In the genomic region with DNA sequence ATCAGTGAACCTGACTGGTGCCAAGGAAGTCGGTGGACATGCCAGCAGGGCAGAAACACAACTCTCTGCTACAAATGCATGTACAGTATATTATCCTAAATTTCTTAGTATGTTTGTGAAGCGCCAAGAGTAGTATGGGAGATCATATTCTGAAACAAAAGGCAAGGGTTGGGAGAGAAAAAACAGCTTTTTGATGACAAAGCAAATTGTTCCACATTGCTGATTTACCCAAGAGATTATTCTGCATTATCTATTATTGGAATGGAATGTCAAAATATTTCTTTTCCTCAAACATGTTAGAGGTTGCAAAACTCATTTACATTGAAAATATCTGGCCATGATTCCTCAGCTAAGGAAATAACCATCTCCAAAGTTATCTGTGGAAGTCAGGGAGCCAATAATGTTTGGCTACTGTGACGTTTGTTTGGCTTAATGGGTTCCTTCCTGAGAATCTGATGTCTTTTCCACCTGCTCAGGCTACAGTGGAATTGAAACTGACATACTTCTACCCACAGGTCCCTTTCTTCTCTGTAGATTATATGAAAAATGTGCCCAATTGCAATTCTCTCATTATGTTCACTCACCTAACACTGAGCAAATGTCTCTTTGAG, we compare ENCODE assay signal across 29 cellular contexts.
"Had no signal": no experiment of that assay in that cellular context is flagged by ENCODE, and none has a peak within 500 bp of the region (broad histone marks: within the 10 kb centered on the region; RNA-seq: fewer than 3 reads in every experiment).

No MANE protein-coding gene starts in this region.

- H3K27ac Mint-ChIP-seq: activated naive CD4-positive, alpha-beta T cell treated with anti-CD3 and anti-CD28 coated beads for 36 hours; activated naive CD8-positive, alpha-beta T cell; activated T-helper 17 cell treated with anti-CD3 and anti-CD28 coated beads, Interleukin-2, amount 50 U/mL, for 72 hours; T-helper 17 cell; WTC11 had no signal

- H3K9me3 Mint-ChIP-seq: activated naive CD4-positive, alpha-beta T cell treated with anti-CD3 and anti-CD28 coated beads for 36 hours; activated T-helper 17 cell treated with anti-CD3 and anti-CD28 coated beads, Interleukin-2, amount 50 U/mL, for 72 hours; WTC11 had no signal

- H3K36me3 ChIP-seq: brain microvascular endothelial cell, cardiac muscle cell, MG63, Peyer's patch, SJSA1 had no signal

- H3K27ac ChIP-seq: brain microvascular endothelial cell, cardiac muscle cell, Peyer's patch, RWPE1, SJSA1 had no signal

- DNase-seq: activated CD4-positive, alpha-beta T cell treated with anti-CD3 and anti-CD28 coated beads for 48 hours; activated CD4-positive, alpha-beta T cell treated with anti-CD3 and anti-CD28 coated beads, Interleukin-2, amount 50 U/mL, for 48 hours; activated CD4-positive, CD25-positive, alpha-beta regulatory T cell treated with anti-CD3 and anti-CD28 coated beads, Interleukin-2, amount 50 U/mL, for 72 hours; activated CD8-positive, alpha-beta memory T cell treated with anti-CD3 and anti-CD28 coated beads for 24 hours; activated gamma-delta T cell; activated naive CD4-positive, alpha-beta T cell treated with anti-CD3 and anti-CD28 coated beads for 36 hours; activated T-cell treated with anti-CD3 and anti-CD28 coated beads for 4 hours; activated T-cell treated with anti-CD3 and anti-CD28 coated beads, Interleukin-2, amount 50 U/mL, for 48 hours; amygdala; brain microvascular endothelial cell; cerebellar nuclear complex; MG63; MV-4-11; NCI-H1092 treated with DMSO at 0.1 percent for 48 hours; NCI-H1436; NCI-H1694 treated with DMSO at 0.1 percent for 48 hours; NCI-H2029 treated with DMSO at 0.1 percent for 48 hours; NCI-H524; Peyer's patch; Right ventricle myocardium superior; T-helper 17 cell; T-helper 9 cell had no signal

- ATAC-seq: activated T-helper 17 cell treated with anti-CD3 and anti-CD28 coated beads, Interleukin-2, amount 50 U/mL, for 72 hours; T-helper 17 cell; WTC11 had no signal

- H3K4me1 ChIP-seq: Peyer's patch, SJSA1 had no signal

- H3K9me3 ChIP-seq: MG63, Peyer's patch, SJSA1 had no signal

- H3K27me3 ChIP-seq: brain microvascular endothelial cell, cardiac muscle cell, Peyer's patch had no signal

- FAIRE-seq: astrocyte had no signal

- H3K4me3 Mint-ChIP-seq: activated naive CD4-positive, alpha-beta T cell treated with anti-CD3 and anti-CD28 coated beads for 36 hours; activated naive CD8-positive, alpha-beta T cell; activated T-helper 17 cell treated with anti-CD3 and anti-CD28 coated beads, Interleukin-2, amount 50 U/mL, for 72 hours; T-helper 17 cell; WTC11 had no signal

- H3K36me3 Mint-ChIP-seq: activated naive CD8-positive, alpha-beta T cell; WTC11 had no signal

- H3K4me1 Mint-ChIP-seq: activated T-helper 17 cell treated with anti-CD3 and anti-CD28 coated beads, Interleukin-2, amount 50 U/mL, for 72 hours; T-helper 17 cell had no signal

- H3K4me3 ChIP-seq: cardiac muscle cell, MG63, Peyer's patch, SJSA1 had no signal
